In genomic region chr2:168190590-168191336, GRCh38 we compare ENCODE assay signal across 26 cellular contexts. TPM values are rescaled to one million over a fixed set of nuclear protein-coding genes. Genes with fewer than 3 reads are reported as not detected.
DNase-seq lines count a peak whose midpoint lies in the region; ATAC-seq, FAIRE-seq and TF ChIP-seq lines count a peak whose summit lies in the region.
"Had no signal": no experiment of that assay in that cellular context is flagged by ENCODE, and none has a peak within 500 bp of the region (broad histone marks: within the 10 kb centered on the region; RNA-seq: fewer than 3 reads in every experiment).

No MANE protein-coding gene starts in this region.

- H3K9me3 ChIP-seq in HCT116 (ENCODE audit: control insufficient read depth in 1 of 2, insufficient read depth in 1 of 2, low read depth in 1 of 2, low read length in 2 of 2) = no peaks in the 10 kb centered on the region
- H3K9me3 ChIP-seq in SJSA1 (replicated peaks) = no peaks in the 10 kb centered on the region
- no peaks in the 10 kb centered on the region for H3K9me3 ChIP-seq in pancreas
- H3K9me3 ChIP-seq in upper lobe of right lung = no peaks in the 10 kb centered on the region
- H3K9me3 ChIP-seq: gastrocnemius medialis, spleen had no signal

- peaks cover 0 to 4% (median 0%) of the 10 kb centered on the region in 3 donors for H3K27me3 Mint-ChIP-seq in immature natural killer cell (ENCODE audit: low read depth in 3 of 3)
- H3K27me3 Mint-ChIP-seq: activated CD4-positive, alpha-beta T cell treated with anti-CD3 and anti-CD28 coated beads for 36 hours; activated naive CD8-positive, alpha-beta T cell; dendritic cell treated with granulocyte-macrophage colony-stimulating factor and Interleukin-4, amounts not matched to agents 40 ng/mL and 50 ng/mL, for 4 days; memory B cell; naive B cell had no signal

- no peak overlapping the region for H2AFZ ChIP-seq in HCT116 (ENCODE audit: low read depth, low read length, poor library complexity, severe bottlenecking)

- no peak for TF ChIP-seq CTCF in HCT116 (IDR thresholded peaks at IDR 0.05 in 2 of 3, conservative IDR thresholded peaks at IDR 0.05 in 1 of 3; ENCODE audit: borderline replicate concordance in 1 of 3, insufficient read depth in 1 of 3, low read depth in 2 of 3, low read length in 2 of 3)
- no peak for TF ChIP-seq CTCF in pancreas (IDR thresholded peaks at IDR 0.05)
- no peak for TF ChIP-seq CTCF in upper lobe of right lung (IDR thresholded peaks at IDR 0.05)

- H3K27ac ChIP-seq in HCT116 (ENCODE audit: low read depth, low read length) (peak overlapping the region; percentile 99), SJSA1 (0 out of 2 replicates have a peak overlapping the region, but pooled peaks have one; percentile 6), pancreas (peak overlapping the region in 3 of 4 donors; percentile 23 to 38 (median 24)), upper lobe of right lung (no peak overlapping the region)
- H3K27ac ChIP-seq: gastrocnemius medialis had no signal

- no peak for TF ChIP-seq RAD21 in HCT116 (IDR thresholded peaks at IDR 0.05; ENCODE audit: low read depth)

- RAD21 ChIA-PET in HCT116 (lab: Charles Lee; ENCODE audit: low non-redundant PET in 1 of 2, low total read pairs in 2 of 2, uncharacterized antibody in 2 of 2, unreplicated experiment in 2 of 2) = no interaction called here

- DNase-seq in HCT116 (ENCODE audit: low read depth, low spot score) = no peak
- DNase-seq in SJSA1 (ENCODE audit: low read depth in 1 of 2, low spot score in 2 of 2) = no peak
- DNase-seq in immature natural killer cell = no peak
- no peak for DNase-seq in pancreas
- DNase-seq in pons (ENCODE audit: low spot score) = no peak
- DNase-seq in upper lobe of right lung = no peak
- DNase-seq: activated CD4-positive, alpha-beta T cell treated with anti-CD3 and anti-CD28 coated beads for 36 hours; activated CD8-positive, alpha-beta T cell treated with anti-CD3 and anti-CD28 coated beads, Interleukin-2, amount 10 ng/mL, durations not matched to agents 7 days and 5 days; anterior cingulate cortex; central memory CD4-positive, alpha-beta T cell; gastrocnemius medialis; left cardiac atrium; naive B cell; NCI-H1105; NCI-H2029 treated with DMSO at 0.1 percent for 48 hours; retina; RPMI8226; spleen; stimulated activated CD4-positive, alpha-beta T cell treated with anti-CD3 and anti-CD28 coated beads, Interleukin-2, amount 100 ng/mL, for 48 hours had no signal

- CTCF ChIA-PET in HCT116 (lab: Charles Lee) = interaction anchor here (1.1 kb wide), 1 partner anchor 146 kb away, joined by 4 read pairs; no protein-coding TSS in a partner anchor

- H4K20me1 ChIP-seq in HCT116 (ENCODE audit: insufficient read depth) = no peaks in the 10 kb centered on the region

- intact Hi-C loops in HCT116 (cut with micrococcal nuclease) (no loop called here), pancreas (cut with DNase I) (no loop called here), upper lobe of right lung (cut with DNase I) (no loop called here)

- H3K9me3 Mint-ChIP-seq in immature natural killer cell = no peaks in the 10 kb centered on the region
- H3K9me3 Mint-ChIP-seq: dendritic cell treated with granulocyte-macrophage colony-stimulating factor and Interleukin-4, amounts not matched to agents 40 ng/mL and 50 ng/mL, for 4 days; memory B cell; naive B cell; T-helper 1 cell treated with Interleukin-12 subunit alpha and Interleukin-12 subunit beta and Interleukin-4 antibody, amounts not matched to agents 30 μg/mL and 1 μg/mL, for 36 hours had no signal

- H3K79me2 ChIP-seq in HCT116 (ENCODE audit: insufficient read depth, low read length) = peaks cover 99% of the 10 kb centered on the region

- peak overlapping the region; percentile 8 to 74 (median 49) for H3K27ac Mint-ChIP-seq in immature natural killer cell
- H3K27ac Mint-ChIP-seq: activated CD8-positive, alpha-beta T cell treated with anti-CD3 and anti-CD28 coated beads, Interleukin-2, amount 10 ng/mL, durations not matched to agents 7 days and 5 days; activated naive CD8-positive, alpha-beta T cell; dendritic cell treated with granulocyte-macrophage colony-stimulating factor and Interleukin-4, amounts not matched to agents 40 ng/mL and 50 ng/mL, for 4 days; memory B cell; T-helper 1 cell treated with Interleukin-12 subunit alpha and Interleukin-12 subunit beta and Interleukin-4 antibody, amounts not matched to agents 30 μg/mL and 1 μg/mL, for 36 hours had no signal

- no peaks in the 10 kb centered on the region for H3K36me3 Mint-ChIP-seq in immature natural killer cell
- H3K36me3 Mint-ChIP-seq: memory B cell, naive B cell had no signal

- WGBS in pancreas, 2 donors = 54 to 55% methylated on average over 7 of the region's 7 CpGs

- H3K27me3 ChIP-seq in HCT116 (ENCODE audit: insufficient read depth, low read length) (no peaks in the 10 kb centered on the region), SJSA1 (replicated peaks) (no peaks in the 10 kb centered on the region), pancreas (no peaks in the 10 kb centered on the region), upper lobe of right lung (no peaks in the 10 kb centered on the region)
- H3K27me3 ChIP-seq: gastrocnemius medialis, spleen had no signal

- no peaks in the 10 kb centered on the region for H3K9me2 ChIP-seq in HCT116 (ENCODE audit: insufficient read depth)

- H3K4me2 ChIP-seq in HCT116 (ENCODE audit: low read length) = peak overlapping the region; percentile 67

- BruUV-seq in HCT116 (replicated peaks; lab: Mats Ljungman, UMichigan) = no TSS peak

- peak overlapping the region in 1 of 2 experiments; percentile 40; a peak in 2 of 4 replicates for H3K4me3 ChIP-seq in HCT116 (replicated peaks in 1 of 2; ENCODE audit: low read depth in 1 of 2, low read length in 2 of 2)
- no peak overlapping the region for H3K4me3 ChIP-seq in SJSA1
- no peak overlapping the region for H3K4me3 ChIP-seq in pancreas
- H3K4me3 ChIP-seq in upper lobe of right lung = no peak overlapping the region
- H3K4me3 ChIP-seq: gastrocnemius medialis, spleen had no signal

- ATAC-seq in HCT116 (peak; percentile 5; the same call in 1 of the 2 replicates), pancreas (peak in 3 of 4 donors; percentile 41 to 52 (median 52)), GM18907 (IDR thresholded peaks at IDR 0.05; ENCODE audit: unreplicated experiment) (no peak), upper lobe of right lung (no peak), GM19324 (IDR thresholded peaks at IDR 0.05; ENCODE audit: low FRiP score, unreplicated experiment) (no peak)
- ATAC-seq: activated CD4-positive, alpha-beta T cell treated with anti-CD3 and anti-CD28 coated beads for 36 hours; activated CD8-positive, alpha-beta T cell treated with anti-CD3 and anti-CD28 coated beads, Interleukin-2, amount 10 ng/mL, durations not matched to agents 7 days and 5 days; gastrocnemius medialis had no signal

- H3K4me1 Mint-ChIP-seq in immature natural killer cell = peaks cover 87 to 100% of the 10 kb centered on the region in 2 donors

- POLR2A ChIA-PET in HCT116 (lab: Charles Lee) = interaction anchor here (1.0 to 4.9 kb wide), 8 partner anchors 11 to 29 kb away, joined by 3 to 33 read pairs (median 6); no protein-coding TSS in a partner anchor

- FAIRE-seq in pancreas (lab: Jason Lieb, UNC) = no peak
- FAIRE-seq: H1 had no signal

- H3K36me3 ChIP-seq in HCT116 (ENCODE audit: control insufficient read depth in 1 of 2, insufficient read depth in 2 of 2, low read length in 2 of 2) = no peaks in the 10 kb centered on the region
- H3K36me3 ChIP-seq in SJSA1 = no peaks in the 10 kb centered on the region
- no peaks in the 10 kb centered on the region for H3K36me3 ChIP-seq in pancreas
- H3K36me3 ChIP-seq in upper lobe of right lung = no peaks in the 10 kb centered on the region
- H3K36me3 ChIP-seq: gastrocnemius medialis, spleen had no signal

- peaks cover 94 to 100% of the 10 kb centered on the region in 2 experiments for H3K4me1 ChIP-seq in HCT116 (ENCODE audit: control insufficient read depth in 1 of 2, insufficient read depth in 2 of 2, low read length in 2 of 2)
- peaks cover 18% of the 10 kb centered on the region for H3K4me1 ChIP-seq in SJSA1 (replicated peaks)
- peaks cover 6 to 41% (median 10%) of the 10 kb centered on the region in 3 donors for H3K4me1 ChIP-seq in pancreas
- peaks cover 29% of the 10 kb centered on the region for H3K4me1 ChIP-seq in upper lobe of right lung
- H3K4me1 ChIP-seq: gastrocnemius medialis had no signal

- H3K4me3 Mint-ChIP-seq in immature natural killer cell = no peak overlapping the region
- H3K4me3 Mint-ChIP-seq: activated CD4-positive, alpha-beta T cell treated with anti-CD3 and anti-CD28 coated beads for 36 hours; activated CD8-positive, alpha-beta T cell treated with anti-CD3 and anti-CD28 coated beads, Interleukin-2, amount 10 ng/mL, durations not matched to agents 7 days and 5 days; activated naive CD8-positive, alpha-beta T cell; dendritic cell treated with granulocyte-macrophage colony-stimulating factor and Interleukin-4, amounts not matched to agents 40 ng/mL and 50 ng/mL, for 4 days; memory B cell; T-helper 1 cell treated with Interleukin-12 subunit alpha and Interleukin-12 subunit beta and Interleukin-4 antibody, amounts not matched to agents 30 μg/mL and 1 μg/mL, for 36 hours had no signal

- peak overlapping the region; percentile 60 for H3K9ac ChIP-seq in HCT116 (ENCODE audit: low read length)

- TF ChIP-seq POLR2A in HCT116 (IDR thresholded peaks at IDR 0.05; ENCODE audit: borderline replicate concordance, extremely low read depth, insufficient read depth, insufficient read length) = no peak

TF ChIP-seq in HCT116, 20 proteins besides CTCF, POLR2A, EP300 and RAD21:
- TF ChIP-seq JUND (IDR thresholded peaks at IDR 0.05) = no peak
- no peak for TF ChIP-seq SRF (IDR thresholded peaks at IDR 0.05; ENCODE audit: low read depth)
- no peak for TF ChIP-seq MAX (IDR thresholded peaks at IDR 0.05)
- TF ChIP-seq POLR2AphosphoS5 (IDR thresholded peaks at IDR 0.05; ENCODE audit: low read depth, low read length) = peak; percentile 36; the same call in 1 of the 2 replicates

RNA-seq across cellular contexts. Expression of gene STK39, which starts 56.6 kb away (rescaled TPM):
- total RNA-seq in HCT116 (2021; ENCODE audit: unreplicated experiment) (118 TPM), pancreas (10 to 100 TPM; 14.3 to 23.1 (median 17.0) TPM), upper lobe of right lung (13.2 TPM)
- 62.6 and 81.7 TPM in 2 replicates for polyA plus RNA-seq in HCT116 (2012)
- 16.9 and 18.3 TPM in 2 replicates for total RNA-seq in SJSA1 (2014; rRNA removed; shearing (Covaris generic))
- polyA plus RNA-seq in immature natural killer cell (10 to 100 TPM in 1 of 3 donors, 1 to 10 TPM in 2; 5.8 to 11.5 (median 9.3) TPM), pancreas (10 to 100 TPM in 1 of 2 donors, 1 to 10 TPM in 1; 9.5 to 11.7 TPM)

Comparison
In these comparisons a context has a peak if more than half of its experiments do, and no peak if none do; other contexts are left out.
1. ATAC-seq: peak in HCT116 (single experiment) and pancreas (3 of 4); none in GM18907 (single experiment), upper lobe of right lung (single experiment) and GM19324 (single experiment).